ENCODE assay signal across 24 cellular contexts in genomic region chr1:147581459-147581858, GRCh38. TPM values are rescaled to one million over a fixed set of nuclear protein-coding genes. Genes with fewer than 3 reads are reported as not detected.
DNase-seq lines count a peak whose midpoint lies in the region; ATAC-seq and TF ChIP-seq lines count a peak whose summit lies in the region.
"Had no signal": no experiment of that assay in that cellular context is flagged by ENCODE, and none has a peak within 500 bp of the region (broad histone marks: within the 10 kb centered on the region; RNA-seq: fewer than 3 reads in every experiment).

No MANE protein-coding gene starts in this region.

- H3K4me2 ChIP-seq in hepatocyte (peak overlapping the region; percentile 72), neural progenitor cell (peak overlapping the region; percentile 41)

- H3K27ac Mint-ChIP-seq in activated naive CD8-positive, alpha-beta T cell treated with anti-CD3 and anti-CD28 coated beads for 36 hours = no peak overlapping the region
- H3K27ac Mint-ChIP-seq in activated naive CD8-positive, alpha-beta T cell treated with anti-CD3 and anti-CD28 coated beads, Interleukin-2, amount 50 U/mL, for 24 hours = no peak overlapping the region
- H3K27ac Mint-ChIP-seq in neural progenitor cell = no peak overlapping the region
- H3K27ac Mint-ChIP-seq: B cell; CD14-positive monocyte; CD8-positive, alpha-beta memory T cell had no signal

- H3K4me3 Mint-ChIP-seq in activated naive CD8-positive, alpha-beta T cell treated with anti-CD3 and anti-CD28 coated beads for 36 hours = peak overlapping the region; percentile 14
- H3K4me3 Mint-ChIP-seq in activated naive CD8-positive, alpha-beta T cell treated with anti-CD3 and anti-CD28 coated beads, Interleukin-2, amount 50 U/mL, for 24 hours = no peak overlapping the region
- no peak overlapping the region for H3K4me3 Mint-ChIP-seq in neural progenitor cell
- H3K4me3 Mint-ChIP-seq: B cell had no signal

- TF ChIP-seq CTCF in hepatocyte (IDR thresholded peaks at IDR 0.05; ENCODE audit: poor library complexity) (no peak), neural progenitor cell (IDR thresholded peaks at IDR 0.05) (no peak), mucosa of descending colon (IDR thresholded peaks at IDR 0.05) (no peak)

- peaks cover 22% of the 10 kb centered on the region for H3F3A ChIP-seq in neural progenitor cell (ENCODE audit: low read depth)

- H3K4me1 Mint-ChIP-seq in activated naive CD8-positive, alpha-beta T cell treated with anti-CD3 and anti-CD28 coated beads for 36 hours = peaks cover 34% of the 10 kb centered on the region
- peaks cover 42% of the 10 kb centered on the region for H3K4me1 Mint-ChIP-seq in activated naive CD8-positive, alpha-beta T cell treated with anti-CD3 and anti-CD28 coated beads, Interleukin-2, amount 50 U/mL, for 24 hours
- H3K4me1 Mint-ChIP-seq in neural progenitor cell = peaks cover 18% of the 10 kb centered on the region

- no peaks in the 10 kb centered on the region for H3K9me2 ChIP-seq in hepatocyte (replicated peaks; ENCODE audit: insufficient read depth)

- H3K9me3 Mint-ChIP-seq in activated naive CD8-positive, alpha-beta T cell treated with anti-CD3 and anti-CD28 coated beads for 36 hours = no peaks in the 10 kb centered on the region
- no peaks in the 10 kb centered on the region for H3K9me3 Mint-ChIP-seq in activated naive CD8-positive, alpha-beta T cell treated with anti-CD3 and anti-CD28 coated beads, Interleukin-2, amount 50 U/mL, for 24 hours
- H3K9me3 Mint-ChIP-seq in neural progenitor cell = no peaks in the 10 kb centered on the region
- H3K9me3 Mint-ChIP-seq: CD8-positive, alpha-beta memory T cell had no signal

- intact Hi-C loops in mucosa of descending colon (cut with DNase I, micrococcal nuclease) = no loop called here

- no peak for ATAC-seq in activated naive CD8-positive, alpha-beta T cell treated with anti-CD3 and anti-CD28 coated beads, Interleukin-2, amount 50 U/mL, for 24 hours
- peak; percentile 65 for ATAC-seq in SK-N-SH treated with all-trans-retinoic acid at 6 μM for 48 hours
- ATAC-seq in HG03354 (IDR thresholded peaks at IDR 0.05; ENCODE audit: poor library complexity, severe bottlenecking, unreplicated experiment) = no peak
- ATAC-seq in mucosa of descending colon = no peak
- ATAC-seq: HCT116 had no signal

- H3K4me3 ChIP-seq in hepatocyte (no peak overlapping the region), neural progenitor cell (no peak overlapping the region), mucosa of descending colon (no peak overlapping the region)
- H3K4me3 ChIP-seq: SJCRH30 had no signal

- H3K9me3 ChIP-seq in hepatocyte (ENCODE audit: low read depth) = no peaks in the 10 kb centered on the region
- H3K9me3 ChIP-seq in neural progenitor cell (ENCODE audit: low read depth) = no peaks in the 10 kb centered on the region
- H3K9me3 ChIP-seq in mucosa of descending colon = no peaks in the 10 kb centered on the region
- H3K9me3 ChIP-seq: SJCRH30 had no signal

- H3K4me1 ChIP-seq in hepatocyte (ENCODE audit: insufficient read depth) (peaks cover 48% of the 10 kb centered on the region), neural progenitor cell (peaks cover 25% of the 10 kb centered on the region), mucosa of descending colon (ENCODE audit: low read depth) (peaks cover 6% of the 10 kb centered on the region)
- H3K4me1 ChIP-seq: SJCRH30 had no signal

- H3K79me2 ChIP-seq in hepatocyte (peaks cover 70% of the 10 kb centered on the region), neural progenitor cell (ENCODE audit: low read depth) (peaks cover 96% of the 10 kb centered on the region)

- H3K27me3 Mint-ChIP-seq in activated naive CD8-positive, alpha-beta T cell treated with anti-CD3 and anti-CD28 coated beads for 36 hours = peaks cover 27% of the 10 kb centered on the region
- H3K27me3 Mint-ChIP-seq in activated naive CD8-positive, alpha-beta T cell treated with anti-CD3 and anti-CD28 coated beads, Interleukin-2, amount 50 U/mL, for 24 hours = peaks cover 18% of the 10 kb centered on the region
- no peaks in the 10 kb centered on the region for H3K27me3 Mint-ChIP-seq in neural progenitor cell (ENCODE audit: insufficient read depth, low read depth)

- H3K9ac ChIP-seq in neural progenitor cell = no peak overlapping the region

- H2AFZ ChIP-seq in hepatocyte (no peak overlapping the region), neural progenitor cell (replicated peaks) (no peak overlapping the region)

- no peak for DNase-seq in activated naive CD8-positive, alpha-beta T cell treated with anti-CD3 and anti-CD28 coated beads for 36 hours
- DNase-seq in activated naive CD8-positive, alpha-beta T cell treated with anti-CD3 and anti-CD28 coated beads, Interleukin-2, amount 50 U/mL, for 24 hours = no peak
- DNase-seq in hepatocyte (ENCODE audit: low spot score) (no peak), neural progenitor cell (ENCODE audit: low spot score) (no peak), mucosa of descending colon (no peak), midbrain (lab: John Stamatoyannopoulos, UW) (no peak)
- DNase-seq: CD8-positive, alpha-beta memory T cell; DMS 273 treated with DMSO at 0.1 percent for 48 hours; DMS79; EL; GF-D8; NCI-H1092 treated with DMSO at 0.1 percent for 48 hours; NCI-H1436 treated with DMSO at 0.1 percent for 48 hours; NCI-H187 treated with DMSO at 0.1 percent for 48 hours; NCI-H2107; NCI-H524; NCI-H774; SJCRH30 had no signal

- H4K20me1 ChIP-seq in hepatocyte (ENCODE audit: insufficient read depth, poor library complexity, severe bottlenecking) = no peaks in the 10 kb centered on the region
- H4K20me1 ChIP-seq in neural progenitor cell (ENCODE audit: low read depth) = peaks cover 97% of the 10 kb centered on the region

- WGBS in hepatocyte (ENCODE audit: low lambda C conversion rate, missing lambda C conversion rate) = 57% methylated on average over 5 of the region's 5 CpGs

- H3K36me3 ChIP-seq in hepatocyte (replicated peaks; ENCODE audit: insufficient read depth, low read depth) (no peaks in the 10 kb centered on the region), neural progenitor cell (no peaks in the 10 kb centered on the region), mucosa of descending colon (ENCODE audit: low read depth) (no peaks in the 10 kb centered on the region)
- H3K36me3 ChIP-seq: SJCRH30 had no signal

- H3K27me3 ChIP-seq in hepatocyte (no peaks in the 10 kb centered on the region), neural progenitor cell (no peaks in the 10 kb centered on the region)
- H3K27me3 ChIP-seq: SJCRH30 had no signal

- H3K27ac ChIP-seq in hepatocyte (peak overlapping the region; percentile 96), neural progenitor cell (no peak overlapping the region)
- H3K27ac ChIP-seq: 22Rv1, SJCRH30 had no signal

- H3K36me3 Mint-ChIP-seq in activated naive CD8-positive, alpha-beta T cell treated with anti-CD3 and anti-CD28 coated beads for 36 hours = peaks cover 21% of the 10 kb centered on the region
- peaks cover 3% of the 10 kb centered on the region for H3K36me3 Mint-ChIP-seq in activated naive CD8-positive, alpha-beta T cell treated with anti-CD3 and anti-CD28 coated beads, Interleukin-2, amount 50 U/mL, for 24 hours (ENCODE audit: low read depth)
- H3K36me3 Mint-ChIP-seq in neural progenitor cell = peaks cover 11% of the 10 kb centered on the region
- H3K36me3 Mint-ChIP-seq: CD14-positive monocyte; CD8-positive, alpha-beta memory T cell had no signal

TF ChIP-seq in SK-N-SH treated with all-trans-retinoic acid at 6 μM for 48 hours, 23 proteins besides CTCF, POLR2A, EP300 and RAD21 (continues in another document):
- TF ChIP-seq PPARA (CRISPR knock-in tag; IDR thresholded peaks at IDR 0.05; ENCODE audit: borderline replicate concordance) = no peak
- no peak for TF ChIP-seq ZC3H10 (CRISPR knock-in tag; IDR thresholded peaks at IDR 0.05)
- TF ChIP-seq ZFP30 (CRISPR knock-in tag; IDR thresholded peaks at IDR 0.05) = no peak
- TF ChIP-seq ARNTL (CRISPR knock-in tag; IDR thresholded peaks at IDR 0.05; ENCODE audit: borderline replicate concordance, low read depth) = no peak
- no peak for TF ChIP-seq OSR1 (CRISPR knock-in tag; IDR thresholded peaks at IDR 0.05)
- TF ChIP-seq, protein P1, sequence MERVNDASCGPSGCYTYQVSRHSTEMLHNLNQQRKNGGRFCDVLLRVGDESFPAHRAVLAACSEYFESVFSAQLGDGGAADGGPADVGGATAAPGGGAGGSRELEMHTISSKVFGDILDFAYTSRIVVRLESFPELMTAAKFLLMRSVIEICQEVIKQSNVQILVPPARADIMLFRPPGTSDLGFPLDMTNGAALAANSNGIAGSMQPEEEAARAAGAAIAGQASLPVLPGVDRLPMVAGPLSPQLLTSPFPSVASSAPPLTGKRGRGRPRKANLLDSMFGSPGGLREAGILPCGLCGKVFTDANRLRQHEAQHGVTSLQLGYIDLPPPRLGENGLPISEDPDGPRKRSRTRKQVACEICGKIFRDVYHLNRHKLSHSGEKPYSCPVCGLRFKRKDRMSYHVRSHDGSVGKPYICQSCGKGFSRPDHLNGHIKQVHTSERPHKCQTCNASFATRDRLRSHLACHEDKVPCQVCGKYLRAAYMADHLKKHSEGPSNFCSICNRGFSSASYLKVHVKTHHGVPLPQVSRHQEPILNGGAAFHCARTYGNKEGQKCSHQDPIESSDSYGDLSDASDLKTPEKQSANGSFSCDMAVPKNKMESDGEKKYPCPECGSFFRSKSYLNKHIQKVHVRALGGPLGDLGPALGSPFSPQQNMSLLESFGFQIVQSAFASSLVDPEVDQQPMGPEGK (CRISPR knock-in tag; IDR thresholded peaks at IDR 0.05; ENCODE audit: borderline replicate concordance) = no peak
- no peak for TF ChIP-seq CREB5 (CRISPR knock-in tag; IDR thresholded peaks at IDR 0.05; ENCODE audit: low read depth)
- no peak for TF ChIP-seq TOX (CRISPR knock-in tag; IDR thresholded peaks at IDR 0.05; ENCODE audit: borderline replicate concordance)
- TF ChIP-seq SNAI2 (CRISPR knock-in tag; IDR thresholded peaks at IDR 0.05) = no peak
- no peak for TF ChIP-seq CSDC2 (CRISPR knock-in tag; IDR thresholded peaks at IDR 0.05)
- no peak for TF ChIP-seq ZNF565 (CRISPR knock-in tag; conservative IDR thresholded peaks at IDR 0.05; ENCODE audit: low read depth)
- TF ChIP-seq ESRRG (CRISPR knock-in tag; IDR thresholded peaks at IDR 0.05) = no peak

RNA-seq across cellular contexts. Expression of gene BCL9, which starts 40.2 kb away (rescaled TPM):
- total RNA-seq in activated naive CD8-positive, alpha-beta T cell treated with anti-CD3 and anti-CD28 coated beads for 36 hours = 10 to 100 TPM; 32.2 to 32.8 TPM
- total RNA-seq in hepatocyte = 13.0 and 22.6 TPM in 2 replicates
- polyA plus RNA-seq in hepatocyte = 16.5 and 17.0 TPM in 2 replicates
- 48.7 and 61.1 TPM in 2 replicates for total RNA-seq in neural progenitor cell (ENCODE audit: low replicate concordance)
- total RNA-seq in mucosa of descending colon = 10 to 100 TPM; 17.2 to 24.9 (median 18.6) TPM
